In the genomic region with DNA sequence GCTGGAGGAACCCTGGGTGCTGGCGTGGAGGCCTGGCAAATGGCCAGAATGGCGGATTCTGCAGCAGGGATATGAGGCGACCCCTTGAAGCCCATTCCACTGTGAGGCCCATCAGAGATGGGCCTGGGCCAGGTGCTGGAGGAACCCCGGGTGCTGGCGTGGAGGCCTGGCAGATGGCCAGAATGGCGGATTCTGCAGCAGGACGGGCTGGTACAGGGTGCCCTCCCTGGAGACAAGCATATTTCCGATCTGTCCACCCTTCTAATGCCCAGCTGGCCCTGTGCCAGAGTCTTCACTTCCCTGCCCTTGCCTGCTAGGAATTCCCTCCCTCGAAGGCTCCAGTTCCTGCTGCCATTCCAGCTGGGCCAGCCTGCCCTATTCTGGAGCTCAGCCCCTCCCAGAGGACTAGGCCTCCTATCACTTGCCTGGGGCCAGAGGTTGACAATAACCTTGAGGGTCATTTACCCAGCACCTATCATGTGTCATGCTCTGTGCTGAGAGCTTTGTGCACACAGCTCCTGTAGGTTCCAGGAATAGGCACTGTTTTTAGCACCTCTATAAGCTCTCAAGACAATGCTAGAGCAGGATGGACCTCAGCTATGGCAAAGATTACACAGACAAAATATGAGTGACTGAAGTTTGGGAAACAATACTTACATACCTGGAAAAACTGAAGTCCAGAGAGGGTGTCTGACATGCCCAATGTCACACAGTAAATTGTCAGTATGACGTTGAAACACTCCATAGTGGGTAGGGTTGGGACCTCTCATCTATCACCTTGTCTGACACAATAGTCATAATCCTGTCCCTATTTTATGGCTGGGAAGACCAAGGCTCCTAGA, we compare ENCODE assay signal across 1 cellular context.
TF ChIP-seq lines count a peak whose summit lies in the region.

No MANE protein-coding gene starts in this region.

TF ChIP-seq in HepG2, 621 proteins besides CTCF, POLR2A, EP300 and RAD21 (continued from another document and continues in another):
- TF ChIP-seq, protein P1, sequence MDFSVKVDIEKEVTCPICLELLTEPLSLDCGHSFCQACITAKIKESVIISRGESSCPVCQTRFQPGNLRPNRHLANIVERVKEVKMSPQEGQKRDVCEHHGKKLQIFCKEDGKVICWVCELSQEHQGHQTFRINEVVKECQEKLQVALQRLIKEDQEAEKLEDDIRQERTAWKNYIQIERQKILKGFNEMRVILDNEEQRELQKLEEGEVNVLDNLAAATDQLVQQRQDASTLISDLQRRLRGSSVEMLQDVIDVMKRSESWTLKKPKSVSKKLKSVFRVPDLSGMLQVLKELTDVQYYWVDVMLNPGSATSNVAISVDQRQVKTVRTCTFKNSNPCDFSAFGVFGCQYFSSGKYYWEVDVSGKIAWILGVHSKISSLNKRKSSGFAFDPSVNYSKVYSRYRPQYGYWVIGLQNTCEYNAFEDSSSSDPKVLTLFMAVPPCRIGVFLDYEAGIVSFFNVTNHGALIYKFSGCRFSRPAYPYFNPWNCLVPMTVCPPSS (IDR thresholded peaks at IDR 0.05), result no peak
- TF ChIP-seq SALL1 (CRISPR knock-in tag; IDR thresholded peaks at IDR 0.05) (0 out of 2 replicates have a peak, but pooled peaks have one; percentile 15), ZNF563 (CRISPR knock-in tag; IDR thresholded peaks at IDR 0.05) (no peak), ZNF7 (CRISPR knock-in tag; IDR thresholded peaks at IDR 0.05) (0 out of 2 replicates have a peak, but pooled peaks have one; percentile 22), ZNF10 (CRISPR knock-in tag; IDR thresholded peaks at IDR 0.05; ENCODE audit: borderline replicate concordance, low read depth) (no peak), HOXA3 (CRISPR knock-in tag; IDR thresholded peaks at IDR 0.05) (0 out of 2 replicates have a peak, but pooled peaks have one; percentile 9), HES4 (CRISPR knock-in tag; IDR thresholded peaks at IDR 0.05; ENCODE audit: borderline replicate concordance) (no peak), ZSCAN22 (CRISPR knock-in tag; IDR thresholded peaks at IDR 0.05) (no peak), ZFX (CRISPR knock-in tag; IDR thresholded peaks at IDR 0.05; ENCODE audit: low read depth) (peak; percentile 46; the same call in 1 of the 2 replicates), SNAI1 (CRISPR knock-in tag; IDR thresholded peaks at IDR 0.05; ENCODE audit: borderline replicate concordance) (no peak), FOXM1 (CRISPR knock-in tag; IDR thresholded peaks at IDR 0.05) (no peak), MED8 (CRISPR knock-in tag; IDR thresholded peaks at IDR 0.05; ENCODE audit: insufficient replicate concordance) (no peak), ZNF749 (CRISPR knock-in tag; IDR thresholded peaks at IDR 0.05; ENCODE audit: borderline replicate concordance) (0 out of 2 replicates have a peak, but pooled peaks have one; percentile 28), ZNF430 (CRISPR knock-in tag; IDR thresholded peaks at IDR 0.05) (no peak), PAX8 (CRISPR knock-in tag; IDR thresholded peaks at IDR 0.05; ENCODE audit: borderline replicate concordance) (no peak), BCL6 (CRISPR knock-in tag; IDR thresholded peaks at IDR 0.05) (peak; percentile 39; the same call in 1 of the 2 replicates), MTA3 (CRISPR knock-in tag; IDR thresholded peaks at IDR 0.05) (no peak), PRPF4 (IDR thresholded peaks at IDR 0.05; ENCODE audit: low read depth, low read length, poor library complexity, severe bottlenecking) (no peak), ZNF709 (CRISPR knock-in tag; IDR thresholded peaks at IDR 0.05) (no peak), TBP (CRISPR knock-in tag; IDR thresholded peaks at IDR 0.05) (no peak), MTF2 (CRISPR knock-in tag; IDR thresholded peaks at IDR 0.05; ENCODE audit: borderline replicate concordance) (no peak), SKI (IDR thresholded peaks at IDR 0.05; ENCODE audit: partially characterized antibody) (no peak), HNRNPL (IDR thresholded peaks at IDR 0.05; ENCODE audit: low read depth, low read length) (no peak), HNF4A (CRISPR knock-in tag; IDR thresholded peaks at IDR 0.05) (no peak), MAFG (CRISPR knock-in tag; IDR thresholded peaks at IDR 0.05) (no peak), TRIM24 (CRISPR knock-in tag; IDR thresholded peaks at IDR 0.05) (no peak), ZKSCAN1 (IDR thresholded peaks at IDR 0.05; ENCODE audit: low read length) (peak; percentile 64), CHD4 (IDR thresholded peaks at IDR 0.05; ENCODE audit: borderline replicate concordance, low read length) (no peak), MED13 (CRISPR knock-in tag; IDR thresholded peaks at IDR 0.05) (no peak)
- TF ChIP-seq, protein P2, sequence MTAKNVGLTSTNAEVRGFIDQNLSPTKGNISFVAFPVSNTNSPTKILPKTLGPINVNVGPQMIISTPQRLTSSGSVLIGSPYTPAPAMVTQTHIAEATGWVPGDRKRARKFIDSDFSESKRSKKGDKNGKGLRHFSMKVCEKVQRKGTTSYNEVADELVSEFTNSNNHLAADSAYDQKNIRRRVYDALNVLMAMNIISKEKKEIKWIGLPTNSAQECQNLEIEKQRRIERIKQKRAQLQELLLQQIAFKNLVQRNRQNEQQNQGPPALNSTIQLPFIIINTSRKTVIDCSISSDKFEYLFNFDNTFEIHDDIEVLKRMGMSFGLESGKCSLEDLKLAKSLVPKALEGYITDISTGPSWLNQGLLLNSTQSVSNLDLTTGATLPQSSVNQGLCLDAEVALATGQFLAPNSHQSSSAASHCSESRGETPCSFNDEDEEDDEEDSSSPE (CRISPR knock-in tag; IDR thresholded peaks at IDR 0.05), result no peak
- TF ChIP-seq, protein P3, sequence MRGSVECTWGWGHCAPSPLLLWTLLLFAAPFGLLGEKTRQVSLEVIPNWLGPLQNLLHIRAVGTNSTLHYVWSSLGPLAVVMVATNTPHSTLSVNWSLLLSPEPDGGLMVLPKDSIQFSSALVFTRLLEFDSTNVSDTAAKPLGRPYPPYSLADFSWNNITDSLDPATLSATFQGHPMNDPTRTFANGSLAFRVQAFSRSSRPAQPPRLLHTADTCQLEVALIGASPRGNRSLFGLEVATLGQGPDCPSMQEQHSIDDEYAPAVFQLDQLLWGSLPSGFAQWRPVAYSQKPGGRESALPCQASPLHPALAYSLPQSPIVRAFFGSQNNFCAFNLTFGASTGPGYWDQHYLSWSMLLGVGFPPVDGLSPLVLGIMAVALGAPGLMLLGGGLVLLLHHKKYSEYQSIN (CRISPR knock-in tag; IDR thresholded peaks at IDR 0.05; ENCODE audit: borderline replicate concordance), result no peak
- TF ChIP-seq, protein P4, sequence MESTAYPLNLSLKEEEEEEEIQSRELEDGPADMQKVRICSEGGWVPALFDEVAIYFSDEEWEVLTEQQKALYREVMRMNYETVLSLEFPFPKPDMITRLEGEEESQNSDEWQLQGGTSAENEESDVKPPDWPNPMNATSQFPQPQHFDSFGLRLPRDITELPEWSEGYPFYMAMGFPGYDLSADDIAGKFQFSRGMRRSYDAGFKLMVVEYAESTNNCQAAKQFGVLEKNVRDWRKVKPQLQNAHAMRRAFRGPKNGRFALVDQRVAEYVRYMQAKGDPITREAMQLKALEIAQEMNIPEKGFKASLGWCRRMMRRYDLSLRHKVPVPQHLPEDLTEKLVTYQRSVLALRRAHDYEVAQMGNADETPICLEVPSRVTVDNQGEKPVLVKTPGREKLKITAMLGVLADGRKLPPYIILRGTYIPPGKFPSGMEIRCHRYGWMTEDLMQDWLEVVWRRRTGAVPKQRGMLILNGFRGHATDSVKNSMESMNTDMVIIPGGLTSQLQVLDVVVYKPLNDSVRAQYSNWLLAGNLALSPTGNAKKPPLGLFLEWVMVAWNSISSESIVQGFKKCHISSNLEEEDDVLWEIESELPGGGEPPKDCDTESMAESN (CRISPR knock-in tag; conservative IDR thresholded peaks at IDR 0.05), result no peak
- TF ChIP-seq, protein P5, sequence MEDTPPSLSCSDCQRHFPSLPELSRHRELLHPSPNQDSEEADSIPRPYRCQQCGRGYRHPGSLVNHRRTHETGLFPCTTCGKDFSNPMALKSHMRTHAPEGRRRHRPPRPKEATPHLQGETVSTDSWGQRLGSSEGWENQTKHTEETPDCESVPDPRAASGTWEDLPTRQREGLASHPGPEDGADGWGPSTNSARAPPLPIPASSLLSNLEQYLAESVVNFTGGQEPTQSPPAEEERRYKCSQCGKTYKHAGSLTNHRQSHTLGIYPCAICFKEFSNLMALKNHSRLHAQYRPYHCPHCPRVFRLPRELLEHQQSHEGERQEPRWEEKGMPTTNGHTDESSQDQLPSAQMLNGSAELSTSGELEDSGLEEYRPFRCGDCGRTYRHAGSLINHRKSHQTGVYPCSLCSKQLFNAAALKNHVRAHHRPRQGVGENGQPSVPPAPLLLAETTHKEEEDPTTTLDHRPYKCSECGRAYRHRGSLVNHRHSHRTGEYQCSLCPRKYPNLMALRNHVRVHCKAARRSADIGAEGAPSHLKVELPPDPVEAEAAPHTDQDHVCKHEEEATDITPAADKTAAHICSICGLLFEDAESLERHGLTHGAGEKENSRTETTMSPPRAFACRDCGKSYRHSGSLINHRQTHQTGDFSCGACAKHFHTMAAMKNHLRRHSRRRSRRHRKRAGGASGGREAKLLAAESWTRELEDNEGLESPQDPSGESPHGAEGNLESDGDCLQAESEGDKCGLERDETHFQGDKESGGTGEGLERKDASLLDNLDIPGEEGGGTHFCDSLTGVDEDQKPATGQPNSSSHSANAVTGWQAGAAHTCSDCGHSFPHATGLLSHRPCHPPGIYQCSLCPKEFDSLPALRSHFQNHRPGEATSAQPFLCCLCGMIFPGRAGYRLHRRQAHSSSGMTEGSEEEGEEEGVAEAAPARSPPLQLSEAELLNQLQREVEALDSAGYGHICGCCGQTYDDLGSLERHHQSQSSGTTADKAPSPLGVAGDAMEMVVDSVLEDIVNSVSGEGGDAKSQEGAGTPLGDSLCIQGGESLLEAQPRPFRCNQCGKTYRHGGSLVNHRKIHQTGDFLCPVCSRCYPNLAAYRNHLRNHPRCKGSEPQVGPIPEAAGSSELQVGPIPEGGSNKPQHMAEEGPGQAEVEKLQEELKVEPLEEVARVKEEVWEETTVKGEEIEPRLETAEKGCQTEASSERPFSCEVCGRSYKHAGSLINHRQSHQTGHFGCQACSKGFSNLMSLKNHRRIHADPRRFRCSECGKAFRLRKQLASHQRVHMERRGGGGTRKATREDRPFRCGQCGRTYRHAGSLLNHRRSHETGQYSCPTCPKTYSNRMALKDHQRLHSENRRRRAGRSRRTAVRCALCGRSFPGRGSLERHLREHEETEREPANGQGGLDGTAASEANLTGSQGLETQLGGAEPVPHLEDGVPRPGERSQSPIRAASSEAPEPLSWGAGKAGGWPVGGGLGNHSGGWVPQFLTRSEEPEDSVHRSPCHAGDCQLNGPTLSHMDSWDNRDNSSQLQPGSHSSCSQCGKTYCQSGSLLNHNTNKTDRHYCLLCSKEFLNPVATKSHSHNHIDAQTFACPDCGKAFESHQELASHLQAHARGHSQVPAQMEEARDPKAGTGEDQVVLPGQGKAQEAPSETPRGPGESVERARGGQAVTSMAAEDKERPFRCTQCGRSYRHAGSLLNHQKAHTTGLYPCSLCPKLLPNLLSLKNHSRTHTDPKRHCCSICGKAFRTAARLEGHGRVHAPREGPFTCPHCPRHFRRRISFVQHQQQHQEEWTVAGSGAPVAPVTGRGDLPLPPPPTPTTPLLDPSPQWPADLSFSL (CRISPR knock-in tag; IDR thresholded peaks at IDR 0.05), result no peak
- TF ChIP-seq, protein P6, sequence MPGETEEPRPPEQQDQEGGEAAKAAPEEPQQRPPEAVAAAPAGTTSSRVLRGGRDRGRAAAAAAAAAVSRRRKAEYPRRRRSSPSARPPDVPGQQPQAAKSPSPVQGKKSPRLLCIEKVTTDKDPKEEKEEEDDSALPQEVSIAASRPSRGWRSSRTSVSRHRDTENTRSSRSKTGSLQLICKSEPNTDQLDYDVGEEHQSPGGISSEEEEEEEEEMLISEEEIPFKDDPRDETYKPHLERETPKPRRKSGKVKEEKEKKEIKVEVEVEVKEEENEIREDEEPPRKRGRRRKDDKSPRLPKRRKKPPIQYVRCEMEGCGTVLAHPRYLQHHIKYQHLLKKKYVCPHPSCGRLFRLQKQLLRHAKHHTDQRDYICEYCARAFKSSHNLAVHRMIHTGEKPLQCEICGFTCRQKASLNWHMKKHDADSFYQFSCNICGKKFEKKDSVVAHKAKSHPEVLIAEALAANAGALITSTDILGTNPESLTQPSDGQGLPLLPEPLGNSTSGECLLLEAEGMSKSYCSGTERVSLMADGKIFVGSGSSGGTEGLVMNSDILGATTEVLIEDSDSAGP (CRISPR knock-in tag; IDR thresholded peaks at IDR 0.05; ENCODE audit: borderline replicate concordance), result no peak
- TF ChIP-seq, protein P7, sequence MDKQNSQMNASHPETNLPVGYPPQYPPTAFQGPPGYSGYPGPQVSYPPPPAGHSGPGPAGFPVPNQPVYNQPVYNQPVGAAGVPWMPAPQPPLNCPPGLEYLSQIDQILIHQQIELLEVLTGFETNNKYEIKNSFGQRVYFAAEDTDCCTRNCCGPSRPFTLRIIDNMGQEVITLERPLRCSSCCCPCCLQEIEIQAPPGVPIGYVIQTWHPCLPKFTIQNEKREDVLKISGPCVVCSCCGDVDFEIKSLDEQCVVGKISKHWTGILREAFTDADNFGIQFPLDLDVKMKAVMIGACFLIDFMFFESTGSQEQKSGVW (CRISPR knock-in tag; IDR thresholded peaks at IDR 0.05; ENCODE audit: borderline replicate concordance), result no peak
- TF ChIP-seq, protein P8, sequence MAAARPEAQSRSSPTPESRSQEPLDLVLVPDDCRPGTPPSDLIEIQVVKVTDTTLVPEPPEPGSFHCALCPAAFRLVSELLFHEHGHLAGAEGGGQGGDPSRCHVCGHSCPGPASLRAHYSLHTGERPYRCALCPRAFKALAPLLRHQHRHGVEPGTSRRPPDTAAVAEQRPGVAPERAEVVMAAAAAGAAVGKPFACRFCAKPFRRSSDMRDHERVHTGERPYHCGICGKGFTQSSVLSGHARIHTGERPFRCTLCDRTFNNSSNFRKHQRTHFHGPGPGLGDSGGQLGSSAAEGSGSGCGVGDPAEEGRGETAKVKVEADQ (CRISPR knock-in tag; IDR thresholded peaks at IDR 0.05; ENCODE audit: borderline replicate concordance), result no peak
- TF ChIP-seq, protein P9, sequence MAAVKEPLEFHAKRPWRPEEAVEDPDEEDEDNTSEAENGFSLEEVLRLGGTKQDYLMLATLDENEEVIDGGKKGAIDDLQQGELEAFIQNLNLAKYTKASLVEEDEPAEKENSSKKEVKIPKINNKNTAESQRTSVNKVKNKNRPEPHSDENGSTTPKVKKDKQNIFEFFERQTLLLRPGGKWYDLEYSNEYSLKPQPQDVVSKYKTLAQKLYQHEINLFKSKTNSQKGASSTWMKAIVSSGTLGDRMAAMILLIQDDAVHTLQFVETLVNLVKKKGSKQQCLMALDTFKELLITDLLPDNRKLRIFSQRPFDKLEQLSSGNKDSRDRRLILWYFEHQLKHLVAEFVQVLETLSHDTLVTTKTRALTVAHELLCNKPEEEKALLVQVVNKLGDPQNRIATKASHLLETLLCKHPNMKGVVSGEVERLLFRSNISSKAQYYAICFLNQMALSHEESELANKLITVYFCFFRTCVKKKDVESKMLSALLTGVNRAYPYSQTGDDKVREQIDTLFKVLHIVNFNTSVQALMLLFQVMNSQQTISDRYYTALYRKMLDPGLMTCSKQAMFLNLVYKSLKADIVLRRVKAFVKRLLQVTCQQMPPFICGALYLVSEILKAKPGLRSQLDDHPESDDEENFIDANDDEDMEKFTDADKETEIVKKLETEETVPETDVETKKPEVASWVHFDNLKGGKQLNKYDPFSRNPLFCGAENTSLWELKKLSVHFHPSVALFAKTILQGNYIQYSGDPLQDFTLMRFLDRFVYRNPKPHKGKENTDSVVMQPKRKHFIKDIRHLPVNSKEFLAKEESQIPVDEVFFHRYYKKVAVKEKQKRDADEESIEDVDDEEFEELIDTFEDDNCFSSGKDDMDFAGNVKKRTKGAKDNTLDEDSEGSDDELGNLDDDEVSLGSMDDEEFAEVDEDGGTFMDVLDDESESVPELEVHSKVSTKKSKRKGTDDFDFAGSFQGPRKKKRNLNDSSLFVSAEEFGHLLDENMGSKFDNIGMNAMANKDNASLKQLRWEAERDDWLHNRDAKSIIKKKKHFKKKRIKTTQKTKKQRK (IDR thresholded peaks at IDR 0.05; ENCODE audit: low read length), result no peak
